In genomic region chr16:46568472-46569230, GRCh38 we compare ENCODE assay signal across 24 cellular contexts.
"Had no signal": no experiment of that assay in that cellular context is flagged by ENCODE, and none has a peak within 500 bp of the region (broad histone marks: within the 10 kb centered on the region; RNA-seq: fewer than 3 reads in every experiment).

No MANE protein-coding gene starts in this region.

- ATAC-seq: activated CD4-positive, alpha-beta T cell treated with anti-CD3 and anti-CD28 coated beads for 36 hours; effector memory CD8-positive, alpha-beta T cell; lower lobe of right lung; naive thymus-derived CD8-positive, alpha-beta T cell; right cardiac atrium had no signal

- H3K27me3 ChIP-seq: adrenal gland, cardiac muscle cell had no signal

- H3K4me1 ChIP-seq: adrenal gland, lower lobe of right lung, neural progenitor cell had no signal

- H3K9ac ChIP-seq: neural progenitor cell had no signal

- FAIRE-seq: kidney had no signal

- H3K36me3 Mint-ChIP-seq: activated naive CD8-positive, alpha-beta T cell treated with anti-CD3 and anti-CD28 coated beads for 36 hours; brain; immature natural killer cell; naive thymus-derived CD8-positive, alpha-beta T cell; neural progenitor cell; type B pancreatic cell had no signal

- H3K27ac Mint-ChIP-seq: activated CD4-positive, alpha-beta T cell treated with anti-CD3 and anti-CD28 coated beads for 36 hours; activated naive CD8-positive, alpha-beta T cell treated with anti-CD3 and anti-CD28 coated beads for 36 hours; brain; effector memory CD8-positive, alpha-beta T cell; immature natural killer cell; naive thymus-derived CD8-positive, alpha-beta T cell; neural progenitor cell; type B pancreatic cell had no signal

- H3K9me3 ChIP-seq: adrenal gland, lower lobe of right lung had no signal

- H3K4me3 ChIP-seq: adrenal gland, cardiac muscle cell, lower lobe of right lung, neural progenitor cell had no signal

- H3K36me3 ChIP-seq: adrenal gland, cardiac muscle cell, lower lobe of right lung, neural progenitor cell had no signal

- H3K9me3 Mint-ChIP-seq: activated naive CD8-positive, alpha-beta T cell treated with anti-CD3 and anti-CD28 coated beads for 36 hours; effector memory CD8-positive, alpha-beta T cell; naive thymus-derived CD8-positive, alpha-beta T cell; type B pancreatic cell had no signal

- DNase-seq: activated CD4-positive, alpha-beta T cell treated with anti-CD3 and anti-CD28 coated beads for 36 hours; activated CD4-positive, alpha-beta T cell treated with anti-CD3 and anti-CD28 coated beads, Interleukin-2, amount 50 U/mL, for 4 hours; activated CD4-positive, CD25-positive, alpha-beta regulatory T cell; activated effector memory CD4-positive, alpha-beta T cell treated with Interleukin-2 at 50 U/mL for 16 hours; activated naive CD4-positive, alpha-beta T cell treated with Interleukin-2 at 50 U/mL for 16 hours; activated naive CD8-positive, alpha-beta T cell treated with anti-CD3 and anti-CD28 coated beads for 36 hours; adrenal gland; aorta; cortex of kidney; effector memory CD8-positive, alpha-beta T cell; erythroblast; head of caudate nucleus; hippocampal formation; immature natural killer cell; kidney; lower lobe of right lung; mesenchymal stem cell; naive thymus-derived CD8-positive, alpha-beta T cell; stimulated activated naive CD4-positive, alpha-beta T cell treated with Interleukin-2 at 50 U/mL for 16 hours had no signal

- H2AFZ ChIP-seq: neural progenitor cell had no signal

- H3K4me2 ChIP-seq: neural progenitor cell had no signal

- H3K27ac ChIP-seq: adrenal gland, cardiac muscle cell, lower lobe of right lung, neural progenitor cell had no signal

- H3K4me3 Mint-ChIP-seq: activated CD4-positive, alpha-beta T cell treated with anti-CD3 and anti-CD28 coated beads for 36 hours; activated naive CD8-positive, alpha-beta T cell treated with anti-CD3 and anti-CD28 coated beads for 36 hours; brain; effector memory CD8-positive, alpha-beta T cell; immature natural killer cell; naive thymus-derived CD8-positive, alpha-beta T cell; neural progenitor cell; type B pancreatic cell had no signal

- H3K4me1 Mint-ChIP-seq: activated CD4-positive, alpha-beta T cell treated with anti-CD3 and anti-CD28 coated beads for 36 hours; activated naive CD8-positive, alpha-beta T cell treated with anti-CD3 and anti-CD28 coated beads for 36 hours; brain; neural progenitor cell had no signal
